Comparison of ENCODE assay signal across 1 cellular context in the genomic region with DNA sequence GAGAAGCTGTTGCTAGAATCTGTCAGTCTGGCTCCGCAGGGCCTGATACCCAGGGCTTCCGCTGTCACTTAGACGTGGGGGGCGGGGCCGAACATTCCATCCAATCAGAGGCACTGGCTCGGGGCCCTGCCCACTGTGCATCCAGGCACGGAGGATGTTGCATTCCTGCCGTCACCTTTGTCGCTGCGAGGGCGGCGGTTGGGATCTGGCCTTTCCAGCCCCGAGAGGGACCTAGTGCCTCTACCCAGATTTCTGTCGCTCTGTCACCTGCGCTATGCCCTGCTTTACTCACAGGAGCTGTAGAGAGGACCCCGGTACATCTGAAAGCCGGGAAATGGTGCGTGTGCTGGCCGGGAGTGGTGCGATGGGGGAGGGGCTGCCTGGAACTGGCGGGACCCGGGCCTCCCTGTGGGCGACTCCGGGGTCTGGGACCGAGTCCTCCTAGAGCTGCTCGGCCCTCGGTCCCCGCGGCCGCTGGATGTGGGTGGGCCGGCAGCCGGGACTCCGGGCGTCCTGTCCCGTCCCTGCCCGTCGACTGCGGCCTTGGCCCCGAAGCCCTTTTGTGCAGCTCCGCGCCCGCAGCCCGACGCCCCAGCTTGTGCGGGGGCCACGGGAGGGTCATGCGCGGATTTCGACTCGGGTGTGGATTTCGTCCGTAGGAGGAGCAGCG.
TF ChIP-seq lines count a peak whose summit lies in the region.

Gene ZNF439, plus strand, starts transcription at position 133 of the 670 bp plus-strand sequence. Its CDS starts 142 bp downstream, at position 275.

TF ChIP-seq in GM12878, 131 proteins besides CTCF, POLR2A, EP300 and RAD21 (continued from another document):
- TF ChIP-seq PKNOX1 (IDR thresholded peaks at IDR 0.05) (peak; percentile 93), ZNF622 (IDR thresholded peaks at IDR 0.05) (no peak), MXI1 (IDR thresholded peaks at IDR 0.05; ENCODE audit: low read depth, low read length) (no peak), IKZF2 (IDR thresholded peaks at IDR 0.05) (0 out of 4 replicates have a peak, but pooled peaks of 1 of the 2 experiments have one; percentile 20), EGR1 (IDR thresholded peaks at IDR 0.05; ENCODE audit: borderline replicate concordance in 1 of 2, low read depth in 2 of 2, low read length in 2 of 2) (no peak), MTA3 (IDR thresholded peaks at IDR 0.05; ENCODE audit: borderline replicate concordance, low read length) (no peak), KLF5 (IDR thresholded peaks at IDR 0.05; ENCODE audit: partially characterized antibody) (no peak), BHLHE40 (IDR thresholded peaks at IDR 0.05; ENCODE audit: borderline replicate concordance in 1 of 2, low read depth in 2 of 2, low read length in 1 of 2) (0 out of 4 replicates have a peak, but pooled peaks of 1 of the 2 experiments have one; percentile 10), LARP7 (IDR thresholded peaks at IDR 0.05) (peak; percentile 50; the same call in 1 of the 2 replicates), RUNX3 (IDR thresholded peaks at IDR 0.05; ENCODE audit: low read length) (no peak), BCL11A (IDR thresholded peaks at IDR 0.05; ENCODE audit: low read depth, low read length) (no peak), NR2C1 (IDR thresholded peaks at IDR 0.05) (no peak), FOS (IDR thresholded peaks at IDR 0.05; ENCODE audit: borderline replicate concordance, extremely low read depth, insufficient read length) (no peak), NBN (IDR thresholded peaks at IDR 0.05) (no peak), GATAD2B (conservative IDR thresholded peaks at IDR 0.05; ENCODE audit: low read depth) (0 out of 2 replicates have a peak, but pooled peaks have one; percentile 33), ZBED1 (IDR thresholded peaks at IDR 0.05; ENCODE audit: borderline replicate concordance) (no peak), SMAD5 (IDR thresholded peaks at IDR 0.05; ENCODE audit: low read depth) (no peak), CREB1 (IDR thresholded peaks at IDR 0.05; ENCODE audit: low read depth) (peak; percentile 48), NR2F1 (conservative IDR thresholded peaks at IDR 0.05) (0 out of 2 replicates have a peak, but pooled peaks have one; percentile 11), MLLT1 (IDR thresholded peaks at IDR 0.05) (no peak), SP1 (IDR thresholded peaks at IDR 0.05; ENCODE audit: low read depth, low read length) (peak; percentile 71), NKRF (conservative IDR thresholded peaks at IDR 0.05) (no peak), MYC (IDR thresholded peaks at IDR 0.05; ENCODE audit: insufficient read depth, insufficient read length, insufficient replicate concordance, low read length, severe bottlenecking) (no peak), EZH2 (IDR thresholded peaks at IDR 0.05; ENCODE audit: borderline replicate concordance, control insufficient read depth, low read depth, low read length) (no peak), TAF1 (IDR thresholded peaks at IDR 0.05; ENCODE audit: borderline replicate concordance, low read depth, low read length) (peak; percentile 34; the same call in 1 of the 2 replicates)
- TF ChIP-seq, protein P1, sequence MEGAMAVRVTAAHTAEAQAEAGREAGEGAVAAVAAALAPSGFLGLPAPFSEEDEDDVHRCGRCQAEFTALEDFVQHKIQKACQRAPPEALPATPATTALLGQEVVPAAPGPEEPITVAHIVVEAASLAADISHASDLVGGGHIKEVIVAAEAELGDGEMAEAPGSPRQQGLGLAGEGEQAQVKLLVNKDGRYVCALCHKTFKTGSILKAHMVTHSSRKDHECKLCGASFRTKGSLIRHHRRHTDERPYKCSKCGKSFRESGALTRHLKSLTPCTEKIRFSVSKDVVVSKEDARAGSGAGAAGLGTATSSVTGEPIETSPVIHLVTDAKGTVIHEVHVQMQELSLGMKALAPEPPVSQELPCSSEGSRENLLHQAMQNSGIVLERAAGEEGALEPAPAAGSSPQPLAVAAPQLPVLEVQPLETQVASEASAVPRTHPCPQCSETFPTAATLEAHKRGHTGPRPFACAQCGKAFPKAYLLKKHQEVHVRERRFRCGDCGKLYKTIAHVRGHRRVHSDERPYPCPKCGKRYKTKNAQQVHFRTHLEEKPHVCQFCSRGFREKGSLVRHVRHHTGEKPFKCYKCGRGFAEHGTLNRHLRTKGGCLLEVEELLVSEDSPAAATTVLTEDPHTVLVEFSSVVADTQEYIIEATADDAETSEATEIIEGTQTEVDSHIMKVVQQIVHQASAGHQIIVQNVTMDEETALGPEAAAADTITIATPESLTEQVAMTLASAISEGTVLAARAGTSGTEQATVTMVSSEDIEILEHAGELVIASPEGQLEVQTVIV (IDR thresholded peaks at IDR 0.05; ENCODE audit: borderline replicate concordance, partially characterized antibody): no peak
TF ChIP-seq in GM12878: peak in this region for 12.
